Comparison of ENCODE assay signal across 13 cellular contexts in genomic region chr4:73853246-73853704, GRCh38. TPM values are rescaled to one million over a fixed set of nuclear protein-coding genes. Genes with fewer than 3 reads are reported as not detected.
DNase-seq lines count a peak whose midpoint lies in the region; ATAC-seq and TF ChIP-seq lines count a peak whose summit lies in the region.
"Had no signal": no experiment of that assay in that cellular context is flagged by ENCODE, and none has a peak within 500 bp of the region (broad histone marks: within the 10 kb centered on the region; RNA-seq: fewer than 3 reads in every experiment).

PF4V1 (plus strand) TSS chr4:73853296; CDS start chr4:73853363, 67 bp downstream.

- H3K9me3 Mint-ChIP-seq in MCF 10A (ENCODE audit: unreplicated experiment), result no peaks in the 10 kb centered on the region
- H3K9me3 Mint-ChIP-seq in activated CD4-positive, alpha-beta T cell treated with anti-CD3 and anti-CD28 coated beads for 36 hours (ENCODE audit: low read depth), result no peaks in the 10 kb centered on the region

- peaks cover 9% of the 10 kb centered on the region for H3K4me1 Mint-ChIP-seq in MCF 10A (ENCODE audit: insufficient read depth, unreplicated experiment)
- H3K4me1 Mint-ChIP-seq in activated CD4-positive, alpha-beta T cell treated with anti-CD3 and anti-CD28 coated beads for 36 hours, result no peaks in the 10 kb centered on the region

- no peak within 1 kb of the TSS for H3K9ac ChIP-seq in mesendoderm (ENCODE audit: low read length)

- H3K4me1 ChIP-seq in breast epithelium, result no peaks in the 10 kb centered on the region
- no peaks in the 10 kb centered on the region for H3K4me1 ChIP-seq in mesendoderm (ENCODE audit: control insufficient read depth, low read depth, low read length)
- peaks cover 0 to 8% (median 4%) of the 10 kb centered on the region in 4 donors for H3K4me1 ChIP-seq in upper lobe of left lung

- H3K4ac ChIP-seq in mesendoderm (ENCODE audit: low read depth, low read length), result no peak within 1 kb of the TSS

- no peak within 1 kb of the TSS for H3K56ac ChIP-seq in mesendoderm (ENCODE audit: low read length)

- H2BK15ac ChIP-seq in mesendoderm (replicated peaks; ENCODE audit: low read depth), result no peak within 1 kb of the TSS

- H3K36me3 ChIP-seq in breast epithelium (no peaks in the 10 kb centered on the region), mesendoderm (ENCODE audit: control insufficient read depth, insufficient read depth, low read length) (no peaks in the 10 kb centered on the region), upper lobe of left lung (no peaks in the 10 kb centered on the region)

- WGBS in mesendoderm (ENCODE audit: extremely low coverage, insufficient coverage, low lambda C conversion rate), result no CpG with 5 or more reads among the region's 22 CpGs
- WGBS in upper lobe of left lung, 2 donors, result 25 to 40% methylated on average over 1 to 22 of the region's 22 CpGs

- H3K36me3 Mint-ChIP-seq in MCF 10A (ENCODE audit: insufficient read depth, unreplicated experiment), result no peaks in the 10 kb centered on the region
- no peaks in the 10 kb centered on the region for H3K36me3 Mint-ChIP-seq in activated CD4-positive, alpha-beta T cell treated with anti-CD3 and anti-CD28 coated beads for 36 hours (ENCODE audit: low read depth)

- no peak within 1 kb of the TSS for H2AK5ac ChIP-seq in mesendoderm (ENCODE audit: low read length)

- H3K4me3 ChIP-seq in breast epithelium (peak within 1 kb of the TSS in 2 of 3 donors; percentile 38 to 58), epithelial cell of esophagus (ENCODE audit: low read length) (peak within 1 kb of the TSS; percentile 4), mesendoderm (ENCODE audit: low read length) (no peak within 1 kb of the TSS), upper lobe of left lung (peak within 1 kb of the TSS in 1 of 4 donors; percentile 21)

- H2BK5ac ChIP-seq in mesendoderm (ENCODE audit: low read length), result no peak within 1 kb of the TSS

- H3K4me2 ChIP-seq in mesendoderm (ENCODE audit: low read length), result no peak within 1 kb of the TSS

- H4K5ac ChIP-seq in mesendoderm (ENCODE audit: low read length), result no peak within 1 kb of the TSS

- H3K9me3 ChIP-seq in breast epithelium, result no peaks in the 10 kb centered on the region
- no peaks in the 10 kb centered on the region for H3K9me3 ChIP-seq in upper lobe of left lung

- H2BK120ac ChIP-seq in mesendoderm (ENCODE audit: low read depth, low read length), result no peak within 1 kb of the TSS

- ATAC-seq in upper lobe of left lung (ENCODE audit: low FRiP score in 2 of 2) (peak; percentile 39 to 65), GM21367 (IDR thresholded peaks at IDR 0.05; ENCODE audit: unreplicated experiment) (no peak), GM21528 (IDR thresholded peaks at IDR 0.05; ENCODE audit: low FRiP score, unreplicated experiment) (no peak)
- no peak for ATAC-seq in activated CD4-positive, alpha-beta T cell treated with anti-CD3 and anti-CD28 coated beads for 36 hours

- no peak within 1 kb of the TSS for H3K27ac Mint-ChIP-seq in MCF 10A (ENCODE audit: low read depth, unreplicated experiment)
- no peak within 1 kb of the TSS for H3K27ac Mint-ChIP-seq in activated CD4-positive, alpha-beta T cell treated with anti-CD3 and anti-CD28 coated beads for 36 hours

- DNase-seq in breast epithelium (ENCODE audit: low spot score in 2 of 2), result no peak
- DNase-seq in MCF 10A (ENCODE audit: unreplicated experiment), result no peak
- no peak for DNase-seq in epithelial cell of esophagus (ENCODE audit: low read depth)
- DNase-seq in mesendoderm, result peak; percentile 13
- DNase-seq in upper lobe of left lung, result peak; percentile 31 to 85
- DNase-seq in activated CD4-positive, alpha-beta T cell treated with anti-CD3 and anti-CD28 coated beads for 36 hours, result no peak
- DNase-seq: central memory CD4-positive, alpha-beta T cell; NCI-H82; stimulated activated CD8-positive, alpha-beta memory T cell treated with anti-CD3 and anti-CD28 coated beads, Interleukin-4, amount 100 ng/mL, for 48 hours had no signal

- no peaks in the 10 kb centered on the region for H3K27me3 ChIP-seq in breast epithelium
- no peaks in the 10 kb centered on the region for H3K27me3 ChIP-seq in mesendoderm (ENCODE audit: insufficient read depth, low read length, poor library complexity)
- no peaks in the 10 kb centered on the region for H3K27me3 ChIP-seq in upper lobe of left lung

- POLR2A ChIA-PET in MCF 10A (lab: Yijun Ruan, JAX), result no interaction called here
- POLR2A ChIA-PET in activated CD4-positive, alpha-beta T cell treated with anti-CD3 and anti-CD28 coated beads for 36 hours (lab: Charles Lee), result no interaction called here

- no peak within 1 kb of the TSS for H3K23ac ChIP-seq in mesendoderm (ENCODE audit: low read length)

- no peaks in the 10 kb centered on the region for H3K27me3 Mint-ChIP-seq in MCF 10A (ENCODE audit: insufficient read depth, unreplicated experiment)
- H3K27me3 Mint-ChIP-seq in activated CD4-positive, alpha-beta T cell treated with anti-CD3 and anti-CD28 coated beads for 36 hours, result peaks cover 4% of the 10 kb centered on the region

- no peak for TF ChIP-seq EP300 in upper lobe of left lung (IDR thresholded peaks at IDR 0.05)

- CTCF ChIA-PET in MCF 10A (lab: Yijun Ruan, JAX), result interaction anchor here (1.3 to 3.6 kb wide), 2 partner anchors 9 to 11 kb away, joined by 3 to 25 read pairs; no protein-coding TSS in a partner anchor
- CTCF ChIA-PET in activated CD4-positive, alpha-beta T cell treated with anti-CD3 and anti-CD28 coated beads for 36 hours (lab: Charles Lee), result no interaction called here

- H3K27ac ChIP-seq in breast epithelium (no peak within 1 kb of the TSS), mesendoderm (ENCODE audit: low read depth, low read length) (no peak within 1 kb of the TSS), upper lobe of left lung (no peak within 1 kb of the TSS)

- BruUV-seq in MCF 10A (replicated peaks; lab: Mats Ljungman, UMichigan), result no TSS peak

- no peaks in the 10 kb centered on the region for H3K79me1 ChIP-seq in mesendoderm (ENCODE audit: low read length)

- H4K8ac ChIP-seq in mesendoderm (ENCODE audit: low read depth, low read length), result no peak within 1 kb of the TSS

- H3K79me2 ChIP-seq in mesendoderm (ENCODE audit: control insufficient read depth, insufficient read depth, low read length), result no peaks in the 10 kb centered on the region

- H3K18ac ChIP-seq in mesendoderm (ENCODE audit: low read length), result no peak within 1 kb of the TSS

- peak in 1 of 3 donors; percentile 11 for TF ChIP-seq CTCF in breast epithelium (IDR thresholded peaks at IDR 0.05)
- TF ChIP-seq CTCF in MCF 10A (IDR thresholded peaks at IDR 0.05; ENCODE audit: unreplicated experiment), result no peak
- TF ChIP-seq CTCF in epithelial cell of esophagus (IDR thresholded peaks at IDR 0.05; ENCODE audit: insufficient read depth, low read depth, low read length, missing control alignments), result peak; percentile 35
- peak in 2 of 6 experiments; percentile 11 to 14 for TF ChIP-seq CTCF in upper lobe of left lung (IDR thresholded peaks at IDR 0.05)

- H3K4me3 Mint-ChIP-seq in MCF 10A (ENCODE audit: unreplicated experiment), result no peak within 1 kb of the TSS
- H3K4me3 Mint-ChIP-seq in activated CD4-positive, alpha-beta T cell treated with anti-CD3 and anti-CD28 coated beads for 36 hours, result no peak within 1 kb of the TSS

- intact Hi-C loops in breast epithelium (cut with DNase I; ENCODE audit: low total_unique reads), result no loop called here
- intact Hi-C loops in MCF 10A (cut with micrococcal nuclease), result no loop called here
- intact Hi-C loops in activated CD4-positive, alpha-beta T cell treated with anti-CD3 and anti-CD28 coated beads for 36 hours (cut with DNase I, micrococcal nuclease), result no loop called here

- TF ChIP-seq POLR2A in breast epithelium (IDR thresholded peaks at IDR 0.05), result no peak
- no peak for TF ChIP-seq POLR2A in upper lobe of left lung (IDR thresholded peaks at IDR 0.05)

RNA-seq across cellular contexts. Expression of gene PF4V1, which starts in this region (rescaled TPM):
- not detected for total RNA-seq in breast epithelium
- total RNA-seq in MCF 10A (2022), result not detected in 2 replicates
- not detected for polyA plus RNA-seq in mesendoderm (2013, experiment 1 of 2)
- not detected for polyA plus RNA-seq in mesendoderm (2013, experiment 2 of 2)
- not detected for total RNA-seq in upper lobe of left lung
- not detected for total RNA-seq in activated CD4-positive, alpha-beta T cell treated with anti-CD3 and anti-CD28 coated beads for 36 hours
- total RNA-seq: LHCN-M2; T-helper 2 cell treated with Interferon-gamma antibody and Interleukin-4, amounts not matched to agents 100 ng/mL and 5 ng/mL, for 36 hours had no signal

Comparison
In these comparisons a context has a peak if more than half of its experiments do, and no peak if none do; other contexts are left out.
1. Peak in DNase-seq and ATAC-seq in upper lobe of left lung; RNA of the gene not detected or under 1 TPM.